ENCODE assay signal across 23 cellular contexts in genomic region chr3:99111235-99111634, GRCh38.
DNase-seq lines count a peak whose midpoint lies in the region; ATAC-seq, FAIRE-seq and TF ChIP-seq lines count a peak whose summit lies in the region.
"Had no signal": no experiment of that assay in that cellular context is flagged by ENCODE, and none has a peak within 500 bp of the region (broad histone marks: within the 10 kb centered on the region; RNA-seq: fewer than 3 reads in every experiment).

No MANE protein-coding gene starts in this region.

- 0 out of 2 replicates have a peak overlapping the region, but pooled peaks have one; percentile 3 for H2AFZ ChIP-seq in PC-9

- CTCF ChIA-PET in PC-9 (lab: Charles Lee), result no interaction called here

- no peaks in the 10 kb centered on the region for H3K79me2 ChIP-seq in PC-9 (ENCODE audit: low read depth)

- H3K9me3 ChIP-seq in PC-9 (ENCODE audit: insufficient read depth, low read depth), result no peaks in the 10 kb centered on the region
- H3K9me3 ChIP-seq: adrenal gland, thoracic aorta had no signal

- no peak overlapping the region for H3K4me2 ChIP-seq in PC-9

- FAIRE-seq in urothelium cell line (lab: Jason Lieb, UNC), result no peak
- FAIRE-seq: G401.6 had no signal

- no peaks in the 10 kb centered on the region for H3F3A ChIP-seq in PC-9 (ENCODE audit: insufficient read depth, low read depth)

- DNase-seq in PC-9 (no peak), glomerular visceral epithelial cell (ENCODE audit: extremely low spot score) (peak; percentile 41), urothelium cell line (ENCODE audit: low spot score) (no peak), left cardiac atrium (no peak)
- DNase-seq: activated CD4-positive, alpha-beta memory T cell treated with anti-CD3 and anti-CD28 coated beads for 36 hours; activated CD4-positive, CD25-positive, alpha-beta regulatory T cell; activated T-cell treated with anti-CD3 and anti-CD28 coated beads for 4 hours; adrenal gland; central memory CD4-positive, alpha-beta T cell; DMS 273 treated with DMSO at 0.1 percent for 48 hours; Kasumi-1; left ventricle myocardium inferior; NCI-H1105 treated with DMSO at 0.1 percent for 48 hours; NCI-H2081 treated with DMSO at 0.1 percent for 48 hours; NK-92 treated with Interleukin-12 subunit alpha and Interleukin-12 subunit beta, amount 100 ng/mL, for 24 hours; RPMI8226; T-helper 9 cell had no signal

- intact Hi-C loops in PC-9 (cut with micrococcal nuclease; ENCODE audit: unreplicated experiment), result loop anchor here (10.0 kb wide), 1 partner anchor 674 kb away; no protein-coding TSS in a partner anchor
- intact Hi-C loops in left cardiac atrium (cut with DNase I), result no loop called here

- no TSS peak for BruUV-seq in PC-9 (replicated peaks; lab: Mats Ljungman, UMichigan)

- POLR2A ChIA-PET in PC-9 (lab: Charles Lee; ENCODE audit: unreplicated experiment), result interaction anchor here (0.6 kb wide), 1 partner anchor 1024 kb away, joined by 3 read pairs; no protein-coding TSS in a partner anchor

- ATAC-seq in GM18858 (IDR thresholded peaks at IDR 0.05; ENCODE audit: unreplicated experiment), result peak; percentile 78
- ATAC-seq in HG02884 (IDR thresholded peaks at IDR 0.05; ENCODE audit: unreplicated experiment), result peak; percentile 63
- no peak for ATAC-seq in esophagus mucosa
- no peak for ATAC-seq in left cardiac atrium
- ATAC-seq: sciatic nerve had no signal

- H3K27ac ChIP-seq in PC-9, result no peak overlapping the region
- H3K27ac ChIP-seq: adrenal gland, left ventricle myocardium inferior, thoracic aorta had no signal

- no peaks in the 10 kb centered on the region for H3K27me3 ChIP-seq in PC-9 (ENCODE audit: insufficient read depth, low read depth)
- H3K27me3 ChIP-seq: adrenal gland had no signal

- no peaks in the 10 kb centered on the region for H3K4me1 ChIP-seq in PC-9 (replicated peaks; ENCODE audit: insufficient read depth)
- H3K4me1 ChIP-seq: adrenal gland had no signal

- no peaks in the 10 kb centered on the region for H4K20me1 ChIP-seq in PC-9 (ENCODE audit: insufficient read depth)

- H3K36me3 ChIP-seq in PC-9 (ENCODE audit: low read depth), result no peaks in the 10 kb centered on the region
- H3K36me3 ChIP-seq: adrenal gland, left ventricle myocardium inferior, thoracic aorta had no signal

- TF ChIP-seq CTCF in PC-9 (conservative IDR thresholded peaks at IDR 0.05), result no peak

- H3K4me3 ChIP-seq in PC-9, result no peak overlapping the region
- H3K4me3 ChIP-seq: adrenal gland, left ventricle myocardium inferior, thoracic aorta had no signal

- no peaks in the 10 kb centered on the region for H3K9me2 ChIP-seq in PC-9 (ENCODE audit: insufficient read depth)

Comparison
In these comparisons a context has a peak if more than half of its experiments do, and no peak if none do; other contexts are left out.
1. ATAC-seq: peak in GM18858 (single experiment) and HG02884 (single experiment); none in esophagus mucosa (single experiment) and left cardiac atrium (0 of 2).